Comparison of ENCODE assay signal across 8 cellular contexts in the genomic region with DNA sequence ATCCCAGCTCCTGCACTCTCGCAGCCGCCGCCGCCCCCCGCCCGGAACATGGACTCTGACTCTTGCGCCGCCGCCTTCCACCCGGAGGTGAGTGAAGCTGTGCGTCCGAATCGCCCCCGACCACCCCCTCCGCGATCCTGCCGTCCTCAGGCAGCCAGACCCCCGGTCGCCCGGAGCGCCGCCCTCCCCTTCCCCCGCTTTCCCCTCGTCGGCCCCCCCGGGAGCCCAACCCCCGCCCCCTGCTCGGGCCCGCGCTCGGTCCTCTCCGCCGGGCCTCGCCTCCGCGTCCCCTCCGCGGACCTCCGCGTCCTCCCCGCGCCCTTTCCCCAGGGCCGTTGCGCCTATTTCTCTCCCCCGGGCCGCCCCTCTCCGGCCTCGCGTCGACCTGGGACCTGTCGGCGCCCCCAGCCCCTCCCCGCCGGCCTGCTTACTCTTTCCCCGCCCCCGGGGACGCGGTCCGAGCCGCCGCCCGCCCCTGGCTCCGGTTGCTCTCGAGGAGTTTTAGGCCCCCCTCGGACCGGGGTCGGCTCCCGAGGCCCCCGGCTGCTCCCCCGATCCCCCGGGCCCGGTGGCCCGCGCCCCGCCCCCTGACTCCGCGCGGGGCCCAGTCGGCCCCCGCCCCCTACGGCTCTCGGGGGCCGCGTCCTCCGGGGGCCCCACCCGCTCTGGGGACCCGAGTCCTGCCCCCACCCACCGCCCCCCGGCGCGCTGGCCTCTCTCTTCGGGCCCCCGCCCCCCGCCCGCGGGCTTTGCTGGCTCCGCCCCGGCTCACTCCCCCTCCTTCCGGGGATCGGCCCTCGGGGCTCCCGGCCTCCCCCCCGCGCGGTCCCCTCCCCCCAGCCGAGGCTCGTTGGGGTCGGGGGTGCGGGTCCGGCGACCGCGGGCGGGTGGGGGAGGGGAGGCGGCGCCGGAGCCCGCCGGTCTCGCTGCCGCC. TPM values are rescaled to one million over a fixed set of nuclear protein-coding genes. Genes with fewer than 3 reads are reported as not detected.
DNase-seq lines count a peak whose midpoint lies in the region; ATAC-seq and TF ChIP-seq lines count a peak whose summit lies in the region.

No MANE protein-coding gene starts in this region.

- peak overlapping the region; percentile 36 to 82 for H3K9ac ChIP-seq in stomach smooth muscle (ENCODE audit: low read length in 2 of 2)

- CTCF ChIA-PET in activated CD4-positive, alpha-beta memory T cell treated with anti-CD3 and anti-CD28 coated beads for 36 hours (lab: Charles Lee) = interaction anchor here (1.2 kb wide), 1 partner anchor 12 kb away, joined by 3 read pairs; the partner anchor contains the start of gene KLHL21

- peaks cover 6% of the 10 kb centered on the region for H3K36me3 Mint-ChIP-seq in activated CD4-positive, alpha-beta memory T cell treated with anti-CD3 and anti-CD28 coated beads for 36 hours
- H3K36me3 Mint-ChIP-seq in effector memory CD8-positive, alpha-beta T cell (ENCODE audit: insufficient read depth) = peaks cover 19% of the 10 kb centered on the region

- POLR2A ChIA-PET in activated CD4-positive, alpha-beta memory T cell treated with anti-CD3 and anti-CD28 coated beads for 36 hours (lab: Charles Lee) = interaction anchor here (1.3 kb wide), 1 partner anchor 12 kb away, joined by 7 read pairs; the partner anchor contains the start of gene KLHL21

- H3K4me1 ChIP-seq in BE2C (no peaks in the 10 kb centered on the region), mesodermal cell (ENCODE audit: control insufficient read depth, insufficient read depth, low read length, poor library complexity, severe bottlenecking) (no peaks in the 10 kb centered on the region), stomach smooth muscle (ENCODE audit: control insufficient read depth, insufficient read depth, low read length) (peaks cover 19% of the 10 kb centered on the region)

- peak overlapping the region; percentile 18 for H3K27ac Mint-ChIP-seq in activated CD4-positive, alpha-beta memory T cell treated with anti-CD3 and anti-CD28 coated beads for 36 hours
- H3K27ac Mint-ChIP-seq in effector memory CD8-positive, alpha-beta T cell = peak overlapping the region in 1 of 2 donors; percentile 81

- H3K27me3 ChIP-seq in BE2C (no peaks in the 10 kb centered on the region), stomach smooth muscle (ENCODE audit: control insufficient read depth in 1 of 2, insufficient read depth in 2 of 2, low read length in 2 of 2) (no peaks in the 10 kb centered on the region)

- TF ChIP-seq CTCF in BE2C (IDR thresholded peaks at IDR 0.05; ENCODE audit: low read depth, low read length) = no peak

- peaks cover 23% of the 10 kb centered on the region for H3K4me1 Mint-ChIP-seq in activated CD4-positive, alpha-beta memory T cell treated with anti-CD3 and anti-CD28 coated beads for 36 hours (ENCODE audit: low read depth)
- H3K4me1 Mint-ChIP-seq in effector memory CD8-positive, alpha-beta T cell (ENCODE audit: low read depth in 2 of 2) = peaks cover 13 to 15% of the 10 kb centered on the region in 2 donors

- peak; percentile 4 for ATAC-seq in HG03135 (IDR thresholded peaks at IDR 0.05; ENCODE audit: unreplicated experiment)
- ATAC-seq in effector memory CD8-positive, alpha-beta T cell (replicated peaks) = no peak
- ATAC-seq in GM21515 (IDR thresholded peaks at IDR 0.05; ENCODE audit: unreplicated experiment) = no peak
- no peak for ATAC-seq in GM18870 (IDR thresholded peaks at IDR 0.05; ENCODE audit: unreplicated experiment)

- no peaks in the 10 kb centered on the region for H3K9me3 ChIP-seq in BE2C
- H3K9me3 ChIP-seq in mesodermal cell (ENCODE audit: control insufficient read depth, low read length) = no peaks in the 10 kb centered on the region
- H3K9me3 ChIP-seq in stomach smooth muscle (ENCODE audit: control insufficient read depth in 2 of 2, low read length in 2 of 2) = no peaks in the 10 kb centered on the region

- H3K4me3 Mint-ChIP-seq in activated CD4-positive, alpha-beta memory T cell treated with anti-CD3 and anti-CD28 coated beads for 36 hours = peak overlapping the region; percentile 70
- H3K4me3 Mint-ChIP-seq in effector memory CD8-positive, alpha-beta T cell = peak overlapping the region; percentile 90 to 93

- H3K9me3 Mint-ChIP-seq in activated CD4-positive, alpha-beta memory T cell treated with anti-CD3 and anti-CD28 coated beads for 36 hours = no peaks in the 10 kb centered on the region
- no peaks in the 10 kb centered on the region for H3K9me3 Mint-ChIP-seq in effector memory CD8-positive, alpha-beta T cell

- DNase-seq in BE2C = peak; percentile 35
- peak; percentile 68 for DNase-seq in activated CD4-positive, alpha-beta memory T cell treated with anti-CD3 and anti-CD28 coated beads for 36 hours
- peak in 2 of 3 experiments; percentile 22 to 24 for DNase-seq in effector memory CD8-positive, alpha-beta T cell

- intact Hi-C loops in activated CD4-positive, alpha-beta memory T cell treated with anti-CD3 and anti-CD28 coated beads for 36 hours (cut with micrococcal nuclease) = no loop called here

- no peaks in the 10 kb centered on the region for H3K36me3 ChIP-seq in BE2C
- H3K36me3 ChIP-seq in mesodermal cell (ENCODE audit: control insufficient read depth, insufficient read depth, low read length) = peaks cover 31% of the 10 kb centered on the region
- H3K36me3 ChIP-seq in stomach smooth muscle (ENCODE audit: control insufficient read depth in 2 of 2, insufficient read depth in 2 of 2, low read length in 2 of 2) = peaks cover 3 to 9% of the 10 kb centered on the region in 2 donors

- H3K27ac ChIP-seq in mesodermal cell (ENCODE audit: low read depth, low read length, severe bottlenecking) (peak overlapping the region; percentile 64), stomach smooth muscle (ENCODE audit: low read length) (peak overlapping the region; percentile 88)

- H3K27me3 Mint-ChIP-seq in activated CD4-positive, alpha-beta memory T cell treated with anti-CD3 and anti-CD28 coated beads for 36 hours = no peaks in the 10 kb centered on the region
- H3K27me3 Mint-ChIP-seq in effector memory CD8-positive, alpha-beta T cell = no peaks in the 10 kb centered on the region

- 0 to 2% methylated on average over 17 to 24 of the region's 121 CpGs for WGBS in mesodermal cell (ENCODE audit: insufficient coverage in 2 of 2), 2 experiments

- H3K4me3 ChIP-seq in BE2C (ENCODE audit: low read depth, low read length) (peak overlapping the region; percentile 53), mesodermal cell (ENCODE audit: extremely low read depth, insufficient read depth, low read length, poor library complexity, severe bottlenecking) (peak overlapping the region; percentile 96), stomach smooth muscle (ENCODE audit: low read length in 2 of 2) (peak overlapping the region; percentile 63 to 78)

RNA-seq across cellular contexts. Expression of gene PHF13, which starts 0.8 kb away (rescaled TPM):
- polyA plus RNA-seq in BE2C (2012; ENCODE audit: insufficient read depth, insufficient read length, low read depth) = 5.9 TPM
- total RNA-seq in activated CD4-positive, alpha-beta memory T cell treated with anti-CD3 and anti-CD28 coated beads for 36 hours = 10 to 100 TPM; 16.8 to 16.9 TPM
- polyA plus RNA-seq in mesodermal cell (2013, experiment 1 of 2) = 26.7 TPM
- 22.6 TPM for polyA plus RNA-seq in mesodermal cell (2013, experiment 2 of 2)

RNA-seq across cellular contexts. Expression of gene THAP3, which starts 10.4 kb away (rescaled TPM):
- polyA plus RNA-seq in BE2C (2012; ENCODE audit: insufficient read depth, insufficient read length, low read depth) = 34.0 TPM
- 10 to 100 TPM; 22.8 TPM for total RNA-seq in activated CD4-positive, alpha-beta memory T cell treated with anti-CD3 and anti-CD28 coated beads for 36 hours
- polyA plus RNA-seq in mesodermal cell (2013, experiment 1 of 2) = 24.1 TPM
- polyA plus RNA-seq in mesodermal cell (2013, experiment 2 of 2) = 21.9 TPM

RNA-seq across cellular contexts. Expression of gene KLHL21, which starts 11.6 kb away (rescaled TPM):
- 22.7 TPM for polyA plus RNA-seq in BE2C (2012; ENCODE audit: insufficient read depth, insufficient read length, low read depth)
- total RNA-seq in activated CD4-positive, alpha-beta memory T cell treated with anti-CD3 and anti-CD28 coated beads for 36 hours = 10 to 100 TPM; 18.1 to 19.4 TPM
- polyA plus RNA-seq in mesodermal cell (2013, experiment 1 of 2) = 7.8 TPM
- polyA plus RNA-seq in mesodermal cell (2013, experiment 2 of 2) = 7.7 TPM

RNA-seq across cellular contexts. Expression of gene ZBTB48, which starts 34.5 kb away (rescaled TPM):
- 54.3 TPM for polyA plus RNA-seq in BE2C (2012; ENCODE audit: insufficient read depth, insufficient read length, low read depth)
- total RNA-seq in activated CD4-positive, alpha-beta memory T cell treated with anti-CD3 and anti-CD28 coated beads for 36 hours = 10 to 100 TPM; 24.6 to 28.1 TPM
- 20.0 TPM for polyA plus RNA-seq in mesodermal cell (2013, experiment 1 of 2)
- polyA plus RNA-seq in mesodermal cell (2013, experiment 2 of 2) = 18.6 TPM

RNA-seq across cellular contexts. Expression of gene TAS1R1, which starts 59.2 kb away (rescaled TPM):
- not detected for polyA plus RNA-seq in BE2C (2012; ENCODE audit: insufficient read depth, insufficient read length, low read depth)
- not detected for total RNA-seq in activated CD4-positive, alpha-beta memory T cell treated with anti-CD3 and anti-CD28 coated beads for 36 hours
- polyA plus RNA-seq in mesodermal cell (2013, experiment 1 of 2) = not detected
- polyA plus RNA-seq in mesodermal cell (2013, experiment 2 of 2) = 0.15 TPM
